In genomic region chr1:227944931-227945890, GRCh38 we compare ENCODE assay signal across 1 cellular context.
TF ChIP-seq lines count a peak whose summit lies in the region.

No MANE protein-coding gene starts in this region.

TF ChIP-seq in H1, 55 proteins besides CTCF, POLR2A, EP300 and RAD21 (continued from another document):
- TF ChIP-seq USF2 (IDR thresholded peaks at IDR 0.05; ENCODE audit: low read length) = no peak
- no peak for TF ChIP-seq NRF1 (IDR thresholded peaks at IDR 0.05; ENCODE audit: low read depth, low read length)
- no peak for TF ChIP-seq CEBPB (IDR thresholded peaks at IDR 0.05; ENCODE audit: low read depth, low read length)
- TF ChIP-seq POU5F1 (IDR thresholded peaks at IDR 0.05; ENCODE audit: low read depth, low read length) = no peak
- no peak for TF ChIP-seq E2F6 (IDR thresholded peaks at IDR 0.05)
